ENCODE assay signal across 9 cellular contexts in the genomic region with DNA sequence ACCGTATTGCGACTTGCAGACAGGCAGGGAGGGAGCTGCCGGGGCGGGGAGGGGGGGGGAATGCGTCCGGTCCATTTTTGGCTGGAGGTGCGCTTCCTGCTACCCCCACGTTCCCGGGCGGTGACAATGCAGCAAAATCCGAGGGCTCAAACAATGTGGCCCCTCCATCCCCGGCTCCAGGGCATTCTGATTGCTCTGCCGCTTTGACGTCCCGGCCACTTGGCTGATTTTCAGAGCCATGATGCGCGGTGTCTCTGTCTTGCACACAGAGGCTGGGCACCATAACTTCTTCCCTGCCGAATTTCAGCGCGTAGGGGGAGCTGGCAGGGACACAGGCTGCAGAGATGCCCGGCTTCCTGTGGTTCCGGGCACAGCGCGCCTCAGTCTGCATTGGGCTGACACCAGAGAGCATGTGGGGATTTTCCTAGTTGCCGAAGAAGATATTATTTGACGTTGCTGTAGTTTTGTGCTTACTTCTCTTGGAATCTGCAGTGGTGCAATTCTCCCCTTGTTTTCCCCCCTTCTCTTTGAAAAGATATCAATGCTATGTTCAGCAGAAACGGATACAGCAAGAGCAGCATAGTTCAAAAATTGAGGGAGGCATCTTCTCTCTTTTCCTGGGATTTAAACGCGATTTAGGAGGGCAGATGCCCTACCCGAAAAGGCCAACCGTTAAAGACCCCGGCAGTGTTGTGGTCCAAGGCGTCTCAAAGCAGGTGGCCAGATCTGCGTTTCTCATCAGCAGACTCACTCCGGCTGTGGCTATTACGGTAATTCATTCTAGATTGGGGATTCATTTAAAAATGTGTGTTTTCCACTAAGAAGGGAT. TPM values are rescaled to one million over a fixed set of nuclear protein-coding genes. Genes with fewer than 3 reads are reported as not detected.
DNase-seq lines count a peak whose midpoint lies in the region; ATAC-seq and TF ChIP-seq lines count a peak whose summit lies in the region.
"Had no signal": no experiment of that assay in that cellular context is flagged by ENCODE, and none has a peak within 500 bp of the region (broad histone marks: within the 10 kb centered on the region; RNA-seq: fewer than 3 reads in every experiment).

No MANE protein-coding gene starts in this region.

- H3K4me1 ChIP-seq in esophagus (ENCODE audit: control insufficient read depth in 2 of 2, insufficient read depth in 2 of 2, low read length in 1 of 2) (peaks cover 6 to 8% of the 10 kb centered on the region in 2 donors), ovary (ENCODE audit: insufficient read depth) (peaks cover 3% of the 10 kb centered on the region)

- no peak for ATAC-seq in HG03045 (IDR thresholded peaks at IDR 0.05; ENCODE audit: unreplicated experiment)
- no peak for ATAC-seq in GM21367 (IDR thresholded peaks at IDR 0.05; ENCODE audit: unreplicated experiment)

- H3K36me3 ChIP-seq in MG63 (no peaks in the 10 kb centered on the region), esophagus (ENCODE audit: control insufficient read depth in 2 of 2, insufficient read depth in 2 of 2, low read length in 1 of 2) (no peaks in the 10 kb centered on the region), ovary (no peaks in the 10 kb centered on the region)

- 6 to 9% methylated on average over 36 of the region's 36 CpGs for WGBS in esophagus, 2 donors
- WGBS in ovary, 3 donors = 2 to 5% (median 4%) methylated on average over 36 of the region's 36 CpGs

- DNase-seq in Daoy (ENCODE audit: low read depth) = peak; percentile 46
- DNase-seq in MG63 = peak; percentile 47
- DNase-seq in ovary = peak in 1 of 5 donors; percentile 23
- no peak for DNase-seq in islet precursor cell
- DNase-seq in NCI-H1694 treated with DMSO at 0.1 percent for 48 hours (lab: John Stamatoyannopoulos, UW) = no peak
- DNase-seq: erythroblast had no signal

- H3K9me3 ChIP-seq in MG63 (no peaks in the 10 kb centered on the region), esophagus (ENCODE audit: control insufficient read depth in 2 of 2, insufficient read depth in 1 of 2, low read depth in 1 of 2, low read length in 1 of 2) (no peaks in the 10 kb centered on the region), ovary (no peaks in the 10 kb centered on the region)

- H3K27me3 ChIP-seq in MG63 (peaks cover 58% of the 10 kb centered on the region), esophagus (ENCODE audit: control insufficient read depth in 1 of 2, insufficient read depth in 2 of 2, low read length in 2 of 2) (peaks cover 0 to 13% of the 10 kb centered on the region in 2 donors), ovary (no peaks in the 10 kb centered on the region)

- intact Hi-C loops in ovary (cut with DNase I) = no loop called here

- no peak for TF ChIP-seq POLR2A in ovary (IDR thresholded peaks at IDR 0.05)

- TF ChIP-seq EP300 in ovary (IDR thresholded peaks at IDR 0.05) = no peak

- H3K27ac ChIP-seq in esophagus (ENCODE audit: low read depth in 2 of 2, low read length in 1 of 2) (no peak overlapping the region), ovary (no peak overlapping the region)

- H3K4me3 ChIP-seq in MG63 = peak overlapping the region; percentile 41
- peak overlapping the region; percentile 11 to 21 for H3K4me3 ChIP-seq in esophagus (ENCODE audit: low read depth in 1 of 2, low read length in 2 of 2)
- H3K4me3 ChIP-seq in ovary = peak overlapping the region; percentile 26

- no peak for TF ChIP-seq CTCF in ovary (IDR thresholded peaks at IDR 0.05)

RNA-seq across cellular contexts. Expression of a gene that starts 1.4 kb away (rescaled TPM):
- total RNA-seq in Daoy (2014; rRNA removed; shearing (Covaris generic)) = 3.7 and 16.3 TPM in 2 replicates
- 1.7 and 18.4 TPM in 2 replicates for total RNA-seq in MG63 (2014; rRNA removed; shearing (Covaris generic); ENCODE audit: low replicate concordance)
- polyA plus RNA-seq in esophagus (under 1 TPM; 0.11 to 0.47 TPM), ovary (under 1 TPM; 0.39 to 0.47 TPM)
- total RNA-seq in ovary = 1 to 10 TPM in 5 of 7 donors, under 1 TPM in 1, not detected in 1; 0.31 to 6.4 (median 2.0) TPM

Comparison
In these comparisons a context has a peak if more than half of its experiments do, and no peak if none do; other contexts are left out.
1. DNase-seq: peak in Daoy (single experiment) and MG63 (single experiment); none in islet precursor cell (single experiment) and NCI-H1694 treated with DMSO at 0.1 percent for 48 hours (single experiment).
2. Peak in every context shown above with its lines, with median percentiles within 50 percentile points of each other: H3K4me3 ChIP-seq.